8 cellular contexts compared by ENCODE assay signal in genomic region chr22:17159504-17159951, GRCh38. TPM values are rescaled to one million over a fixed set of nuclear protein-coding genes. Genes with fewer than 3 reads are reported as not detected.
DNase-seq lines count a peak whose midpoint lies in the region; ATAC-seq, FAIRE-seq and TF ChIP-seq lines count a peak whose summit lies in the region.

No MANE protein-coding gene starts in this region.

- H3K79me2 ChIP-seq in SK-N-SH (ENCODE audit: insufficient read depth) = peaks cover 42% of the 10 kb centered on the region
- peaks cover 12% of the 10 kb centered on the region for H3K79me2 ChIP-seq in K562 (ENCODE audit: control insufficient read depth, insufficient read depth, low read length)

- TF ChIP-seq RAD21 in SK-N-SH (IDR thresholded peaks at IDR 0.05; ENCODE audit: low read length) (no peak), K562 (CRISPR knock-in tag; conservative IDR thresholded peaks at IDR 0.05 in 1 of 2, IDR thresholded peaks at IDR 0.05 in 1 of 2) (no peak)

- peak; percentile 47 for DNase-seq in AG08395 (ENCODE audit: low spot score)
- DNase-seq in SK-N-SH = no peak
- no peak for DNase-seq in K562 (ENCODE audit: extremely low read depth in 1 of 4, low spot score in 3 of 4)
- peak; percentile 70 for DNase-seq in inferior parietal cortex (ENCODE audit: extremely low spot score)
- peak; percentile 39 to 61 for DNase-seq in stimulated activated CD4-positive, alpha-beta T cell treated with anti-CD3 and anti-CD28 coated beads, Interleukin-12 subunit alpha, Interleukin-12 subunit beta, amount 100 ng/mL, for 24 hours (ENCODE audit: low read depth in 2 of 2)
- no peak for DNase-seq in GM10266 (ENCODE audit: extremely low spot score)

- POLR2A ChIA-PET in SK-N-SH (lab: Yijun Ruan, JAX) = interaction anchor here (0.6 to 1.9 kb wide), 4 partner anchors 9 to 38 kb away, joined by 3 to 11 read pairs (median 6); partner anchors contain the start of gene TMEM121B
- POLR2A ChIA-PET in K562 (lab: Yijun Ruan, JAX) = interaction anchor here (0.6 kb wide), 1 partner anchor 35 kb away, joined by 3 read pairs; no protein-coding TSS in a partner anchor

- H3K27ac ChIP-seq in SK-N-SH (ENCODE audit: low read depth in 2 of 2, low read length in 1 of 2) (peak overlapping the region; percentile 57 to 67; a peak in 2 of 4 replicates), K562 (ENCODE audit: extremely low read depth, low read depth, low read length) (no peak overlapping the region; the same call in 2 of the 3 replicates)

- H3K27me3 ChIP-seq in SK-N-SH (ENCODE audit: insufficient read depth) (no peaks in the 10 kb centered on the region), K562 (ENCODE audit: control insufficient read depth in 2 of 2, insufficient read depth in 2 of 2, low read length in 2 of 2) (peaks cover 9 to 14% of the 10 kb centered on the region in 2 experiments; a peak in 3 of 5 replicates)

- TF ChIP-seq CTCF in SK-N-SH (IDR thresholded peaks at IDR 0.05) = no peak
- no peak for TF ChIP-seq CTCF in K562 (IDR thresholded peaks at IDR 0.05 in 2 of 3, conservative IDR thresholded peaks at IDR 0.05 in 1 of 3; ENCODE audit: insufficient read depth in 2 of 3, low read depth in 1 of 3, low read length in 3 of 3)
- TF ChIP-seq CTCF in GM10266 (IDR thresholded peaks at IDR 0.05; ENCODE audit: control insufficient read depth, insufficient read depth, low read depth, missing control alignments) = no peak

- peak; percentile 27 for ATAC-seq in GM18907 (IDR thresholded peaks at IDR 0.05; ENCODE audit: unreplicated experiment)
- peak; percentile 20 for ATAC-seq in HG03469 (IDR thresholded peaks at IDR 0.05; ENCODE audit: unreplicated experiment)
- ATAC-seq in K562 = no peak

- H3F3A ChIP-seq in SK-N-SH (replicated peaks; ENCODE audit: insufficient read depth) = peaks cover 6% of the 10 kb centered on the region

- 1% methylated on average over 20 of the region's 35 CpGs for WGBS in SK-N-SH (ENCODE audit: low lambda C conversion rate)
- WGBS in K562 (ENCODE audit: insufficient coverage, low coverage, missing lambda C conversion rate) = 77% methylated on average over 24 of the region's 35 CpGs

- peaks cover 0 to 9% of the 10 kb centered on the region in 2 experiments; a peak in 1 of 4 replicates for H3K4me1 ChIP-seq in SK-N-SH (ENCODE audit: control insufficient read depth in 1 of 2, insufficient read depth in 2 of 2, low read depth in 1 of 2, low read length in 1 of 2)
- H3K4me1 ChIP-seq in K562 (replicated peaks in 1 of 2; ENCODE audit: control insufficient read depth in 2 of 2, insufficient read depth in 2 of 2, low read length in 2 of 2) = peaks cover 12 to 23% of the 10 kb centered on the region in 2 experiments; a peak in 4 of 5 replicates

- H3K9me1 ChIP-seq in K562 (ENCODE audit: control insufficient read depth, insufficient read depth, low read length) = no peaks in the 10 kb centered on the region

- peak overlapping the region; percentile 95 for H2AFZ ChIP-seq in SK-N-SH (ENCODE audit: low read depth)
- H2AFZ ChIP-seq in K562 (ENCODE audit: low read depth, low read length) = peak overlapping the region; percentile 85

- H3K4me2 ChIP-seq in SK-N-SH (peak overlapping the region; percentile 97), K562 (ENCODE audit: insufficient read depth, low read length) (peak overlapping the region; percentile 86; the same call in 1 of the 2 replicates)

- no peak for TF ChIP-seq EP300 in SK-N-SH (IDR thresholded peaks at IDR 0.05; ENCODE audit: borderline replicate concordance in 1 of 2, low read depth in 1 of 2, low read length in 1 of 2)
- no peak for TF ChIP-seq EP300 in K562 (IDR thresholded peaks at IDR 0.05; ENCODE audit: low read length)

- H3K36me3 ChIP-seq in SK-N-SH (replicated peaks in 1 of 2; ENCODE audit: control insufficient read depth in 1 of 2, insufficient read depth in 2 of 2, low read length in 1 of 2) (no peaks in the 10 kb centered on the region), K562 (ENCODE audit: control insufficient read depth, insufficient read depth, low read length) (peaks cover 7% of the 10 kb centered on the region; the same call in 2 of the 3 replicates)

- H4K20me1 ChIP-seq in SK-N-SH (ENCODE audit: insufficient read depth) = peaks cover 14% of the 10 kb centered on the region; the same call in 1 of the 2 replicates
- H4K20me1 ChIP-seq in K562 (replicated peaks; ENCODE audit: control insufficient read depth, insufficient read depth, low read length) = peaks cover 3% of the 10 kb centered on the region

- BruUV-seq in K562 (replicated peaks; lab: Mats Ljungman, UMichigan) = no TSS peak

- H3K4me3 ChIP-seq in SK-N-SH (ENCODE audit: low read depth in 2 of 2, low read length in 1 of 2) (peak overlapping the region; percentile 62 to 90), K562 (peak overlapping the region; percentile 60)

- peak overlapping the region; percentile 84 for H3K9ac ChIP-seq in SK-N-SH
- H3K9ac ChIP-seq in K562 (ENCODE audit: insufficient read depth in 1 of 2, low read depth in 2 of 2, low read length in 2 of 2) = no peak overlapping the region

- H3K9me2 ChIP-seq in SK-N-SH = no peaks in the 10 kb centered on the region

- intact Hi-C loops in K562 (cut with micrococcal nuclease) = no loop called here

- CTCF ChIA-PET in SK-N-SH (lab: Yijun Ruan, JAX) (interaction anchor here (1.6 to 7.5 kb wide), 4 partner anchors 9 to 342 kb away, joined by 4 to 96 read pairs (median 10); no protein-coding TSS in a partner anchor), K562 (lab: Yijun Ruan, JAX; ENCODE audit: low intra/inter-chr PET ratio) (no interaction called here)

- TF ChIP-seq POLR2A in K562 (conservative IDR thresholded peaks at IDR 0.05) = no peak

- H3K9me3 ChIP-seq in SK-N-SH (no peaks in the 10 kb centered on the region), K562 (replicated peaks; ENCODE audit: control insufficient read depth, insufficient read depth, low read depth, low read length) (no peaks in the 10 kb centered on the region)

- FAIRE-seq in K562 (lab: Jason Lieb, UNC) = no peak

- in situ Hi-C loops in K562 (cut with MboI) = no loop called here

RNA-seq across cellular contexts. Expression of gene HDHD5, which starts 0.5 kb away (rescaled TPM):
- polyA plus RNA-seq in SK-N-SH (2012; rRNA removed) = 43.3 and 45.4 TPM in 2 replicates
- polyA plus RNA-seq in SK-N-SH (2012; cell fraction: cytosol; rRNA removed) = 25.1 and 35.6 TPM in 2 replicates
- 55.7 and 61.2 TPM in 2 replicates for polyA plus RNA-seq in SK-N-SH (2012; cell fraction: nucleus; rRNA removed)
- total RNA-seq in K562 (2011; cell fraction: chromatin; rRNA removed; ENCODE audit: low replicate concordance) = 12.3 and 28.7 TPM in 2 replicates
- 34.5 and 34.7 TPM in 2 replicates for total RNA-seq in K562 (2011; cell fraction: nucleolus; rRNA removed)
- 23.5 and 27.0 TPM in 2 replicates for total RNA-seq in K562 (2011; cell fraction: nucleoplasm; rRNA removed)
- total RNA-seq in K562 (2014; rRNA removed) = 36.6 and 44.2 TPM in 2 replicates
- 11.5 and 14.4 TPM in 2 replicates for total RNA-seq in K562 (2014; rRNA removed; fragmentation: Illumina TruSeq; extraction: Trizol)
- 20.1 and 22.0 TPM in 2 replicates for total RNA-seq in K562 (2015; rRNA removed; fragmentation: Illumina TruSeq; extraction: Trizol)
- total RNA-seq in K562 (2021) = 29.7 and 32.2 TPM in 2 replicates
- 23.1 and 28.7 TPM in 2 replicates for polyA plus RNA-seq in K562 (2011; rRNA removed)
- polyA plus RNA-seq in K562 (2011; cell fraction: cytosol; rRNA removed) = 37.2 and 54.8 TPM in 2 replicates
- polyA plus RNA-seq in K562 (2011; cell fraction: nucleus; rRNA removed) = 27.3 and 34.3 TPM in 2 replicates
- 15.1 and 22.1 TPM in 2 replicates for polyA plus RNA-seq in K562 (2012)
- polyA plus RNA-seq in K562 (2014; fragmentation: Illumina TruSeq; extraction: Trizol) = 24.2 and 26.8 TPM in 2 replicates
- polyA plus RNA-seq in K562 (2014; fragmentation: Nextera tagmentation; extraction: Ambion mirVana) = 1 to 10 TPM; 1.6 to 2.3 TPM
- polyA plus RNA-seq in K562 (2014; rRNA removed) = 33.9 and 40.0 TPM in 2 replicates
- polyA minus RNA-seq in K562 (2011; rRNA and poly(A)+ RNA removed) = 8.1 and 15.6 TPM in 2 replicates
- polyA minus RNA-seq in K562 (2011; cell fraction: cytosol; rRNA and poly(A)+ RNA removed) = 13.9 and 15.7 TPM in 2 replicates
- 12.2 and 12.3 TPM in 2 replicates for polyA minus RNA-seq in K562 (2011; cell fraction: nucleus; rRNA and poly(A)+ RNA removed)

RNA-seq across cellular contexts. Expression of gene TMEM121B, which starts 38.4 kb away (rescaled TPM):
- 0.08 and 0.13 TPM in 2 replicates for polyA plus RNA-seq in SK-N-SH (2012; rRNA removed)
- polyA plus RNA-seq in SK-N-SH (2012; cell fraction: cytosol; rRNA removed) = 0.12 and 0.21 TPM in 2 replicates
- 0.36 and 0.63 TPM in 2 replicates for polyA plus RNA-seq in SK-N-SH (2012; cell fraction: nucleus; rRNA removed)
- total RNA-seq in K562 (2011; cell fraction: chromatin; rRNA removed; ENCODE audit: low replicate concordance) = 0.09 TPM in 1 of 2 replicates, not detected in the other
- total RNA-seq in K562 (2011; cell fraction: nucleolus; rRNA removed) = under 0.01 TPM in 1 of 2 replicates, not detected in the other
- total RNA-seq in K562 (2011; cell fraction: nucleoplasm; rRNA removed) = 0.38 TPM in 1 of 2 replicates, not detected in the other
- total RNA-seq in K562 (2014; rRNA removed) = 0.04 TPM in 1 of 2 replicates, not detected in the other
- total RNA-seq in K562 (2014; rRNA removed; fragmentation: Illumina TruSeq; extraction: Trizol) = 0.03 TPM in 1 of 2 replicates, not detected in the other
- not detected in 2 replicates for total RNA-seq in K562 (2015; rRNA removed; fragmentation: Illumina TruSeq; extraction: Trizol)
- total RNA-seq in K562 (2021) = 0.07 TPM in 2 replicates
- polyA plus RNA-seq in K562 (2011; rRNA removed) = not detected in 2 replicates
- polyA plus RNA-seq in K562 (2011; cell fraction: cytosol; rRNA removed) = not detected in 2 replicates
- polyA plus RNA-seq in K562 (2011; cell fraction: nucleus; rRNA removed) = 0.03 TPM in 2 replicates
- polyA plus RNA-seq in K562 (2012) = 0.04 TPM in 1 of 2 replicates, not detected in the other
- 0.03 TPM in 1 of 2 replicates, not detected in the other for polyA plus RNA-seq in K562 (2014; fragmentation: Illumina TruSeq; extraction: Trizol)
- under 1 TPM in 1 of 2 experiments, not detected in 1; 0.03 TPM for polyA plus RNA-seq in K562 (2014; fragmentation: Nextera tagmentation; extraction: Ambion mirVana)
- polyA plus RNA-seq in K562 (2014; rRNA removed) = not detected in 2 replicates
- polyA minus RNA-seq in K562 (2011; rRNA and poly(A)+ RNA removed) = not detected in 2 replicates
- polyA minus RNA-seq in K562 (2011; cell fraction: cytosol; rRNA and poly(A)+ RNA removed) = not detected in 2 replicates
- polyA minus RNA-seq in K562 (2011; cell fraction: nucleus; rRNA and poly(A)+ RNA removed) = not detected in 2 replicates

RNA-seq across cellular contexts. Expression of gene ADA2, which starts 59.7 kb away (rescaled TPM):
- polyA plus RNA-seq in SK-N-SH (2012; rRNA removed) (0.86 and 1.3 TPM in 2 replicates), K562 (2011; rRNA removed) (not detected in 2 replicates), K562 (2014; fragmentation: Illumina TruSeq; extraction: Trizol) (not detected in 2 replicates), K562 (2014; fragmentation: Nextera tagmentation; extraction: Ambion mirVana) (not detected), K562 (2014; rRNA removed) (not detected in 2 replicates)
- 0.79 and 1.1 TPM in 2 replicates for polyA plus RNA-seq in SK-N-SH (2012; cell fraction: cytosol; rRNA removed)
- polyA plus RNA-seq in SK-N-SH (2012; cell fraction: nucleus; rRNA removed) = 0.48 and 0.55 TPM in 2 replicates
- not detected in 2 replicates for total RNA-seq in K562 (2011; cell fraction: chromatin; rRNA removed; ENCODE audit: low replicate concordance)
- total RNA-seq in K562 (2011; cell fraction: nucleolus; rRNA removed) = not detected in 2 replicates
- not detected in 2 replicates for total RNA-seq in K562 (2011; cell fraction: nucleoplasm; rRNA removed)
- total RNA-seq in K562 (2014; rRNA removed) (not detected in 2 replicates), K562 (2014; rRNA removed; fragmentation: Illumina TruSeq; extraction: Trizol) (not detected in 2 replicates), K562 (2015; rRNA removed; fragmentation: Illumina TruSeq; extraction: Trizol) (not detected in 2 replicates), K562 (2021) (0.20 and 0.44 TPM in 2 replicates)
- polyA plus RNA-seq in K562 (2011; cell fraction: cytosol; rRNA removed) = not detected in 2 replicates
- polyA plus RNA-seq in K562 (2011; cell fraction: nucleus; rRNA removed) = not detected in 2 replicates
- 0.10 TPM in 1 of 2 replicates, not detected in the other for polyA plus RNA-seq in K562 (2012)
- not detected in 2 replicates for polyA minus RNA-seq in K562 (2011; rRNA and poly(A)+ RNA removed)
- not detected in 2 replicates for polyA minus RNA-seq in K562 (2011; cell fraction: cytosol; rRNA and poly(A)+ RNA removed)
- polyA minus RNA-seq in K562 (2011; cell fraction: nucleus; rRNA and poly(A)+ RNA removed) = not detected in 2 replicates

Comparison
In these comparisons a context has a peak if more than half of its experiments do, and no peak if none do; other contexts are left out.
1. DNase-seq: peak in AG08395 (single experiment), inferior parietal cortex (single experiment) and stimulated activated CD4-positive, alpha-beta T cell treated with anti-CD3 and anti-CD28 coated beads, Interleukin-12 subunit alpha, Interleukin-12 subunit beta, amount 100 ng/mL, for 24 hours (2 of 2); none in SK-N-SH (single experiment), K562 (0 of 4) and GM10266 (single experiment).